Comparison of ENCODE assay signal across 11 cellular contexts in the genomic region with DNA sequence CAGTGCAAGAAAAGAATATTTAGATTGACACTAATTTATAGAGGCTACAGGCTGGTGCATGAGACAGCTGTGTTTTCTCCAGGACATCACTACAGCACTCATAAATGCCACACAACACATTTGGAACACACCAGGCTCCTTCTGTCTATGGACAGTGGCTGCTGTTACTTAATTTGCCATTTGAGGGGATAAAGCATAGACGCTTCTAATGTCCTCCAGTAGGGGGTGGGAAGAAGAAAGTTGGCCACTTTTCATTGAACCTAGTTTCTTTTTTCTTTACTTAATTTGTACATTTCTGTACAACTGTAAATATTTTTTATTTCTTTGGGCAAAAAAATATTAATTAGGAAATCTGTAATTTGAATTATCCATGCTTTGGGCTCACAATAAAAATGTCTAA.
DNase-seq lines count a peak whose midpoint lies in the region; ATAC-seq and TF ChIP-seq lines count a peak whose summit lies in the region.
"Had no signal": no experiment of that assay in that cellular context is flagged by ENCODE, and none has a peak within 500 bp of the region (broad histone marks: within the 10 kb centered on the region; RNA-seq: fewer than 3 reads in every experiment).

No MANE protein-coding gene starts in this region.

- H3K4me3 ChIP-seq in GM12864 (ENCODE audit: low read depth, low read length) = no peak overlapping the region
- H3K4me3 ChIP-seq in epithelial cell of esophagus (ENCODE audit: low read length) = no peak overlapping the region
- H3K4me3 ChIP-seq: heart left ventricle had no signal

- H3K27ac ChIP-seq in 22Rv1 = no peak overlapping the region
- H3K27ac ChIP-seq: heart left ventricle had no signal

- no peak for ATAC-seq in GM18498 (IDR thresholded peaks at IDR 0.05; ENCODE audit: unreplicated experiment)
- ATAC-seq in HG03565 (IDR thresholded peaks at IDR 0.05; ENCODE audit: unreplicated experiment) = no peak
- ATAC-seq: heart left ventricle had no signal

- DNase-seq in GM12864 (ENCODE audit: low read depth) (no peak), NCI-H82 (lab: John Stamatoyannopoulos, UW) (peak; percentile 89), epithelial cell of esophagus (ENCODE audit: low read depth) (no peak), T1000 (lab: John Stamatoyannopoulos, UW) (no peak)
- no peak for DNase-seq in activated CD8-positive, alpha-beta memory T cell treated with anti-CD3 and anti-CD28 coated beads for 24 hours
- DNase-seq: activated CD4-positive, alpha-beta T cell treated with anti-CD3 and anti-CD28 coated beads, Interleukin-2, amount 50 U/mL, for 4 hours; aorta; heart left ventricle had no signal

- TF ChIP-seq CTCF in 22Rv1 (IDR thresholded peaks at IDR 0.05) (peak; percentile 37), GM12864 (IDR thresholded peaks at IDR 0.05; ENCODE audit: low read depth, low read length, missing control alignments) (peak; percentile 44), epithelial cell of esophagus (IDR thresholded peaks at IDR 0.05; ENCODE audit: insufficient read depth, low read depth, low read length, missing control alignments) (peak; percentile 21)
